Comparison of ENCODE assay signal across 8 cellular contexts in the genomic region with DNA sequence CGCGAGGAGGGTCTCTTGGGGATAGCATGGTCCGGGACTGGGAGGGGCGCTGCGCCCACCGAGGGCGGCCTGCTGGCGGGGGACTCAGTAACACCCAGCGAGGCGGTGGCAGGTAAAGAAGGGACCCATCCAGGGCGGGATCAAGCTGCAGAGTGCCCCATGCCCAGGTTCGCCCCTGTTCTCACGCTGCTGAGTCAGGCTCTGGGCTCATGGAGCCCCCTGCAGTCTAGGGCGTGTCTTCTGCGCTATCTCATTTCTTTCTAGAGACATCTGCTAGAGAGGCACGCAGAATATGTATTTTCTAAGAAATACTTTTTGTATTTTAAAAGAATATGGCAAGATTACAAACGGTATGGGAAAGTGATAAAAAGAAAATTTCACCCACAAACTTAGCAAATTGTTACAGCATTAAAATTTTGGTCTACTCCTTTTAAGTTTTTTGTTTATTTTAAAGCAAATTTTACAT. TPM values are rescaled to one million over a fixed set of nuclear protein-coding genes. Genes with fewer than 3 reads are reported as not detected.
DNase-seq lines count a peak whose midpoint lies in the region; ATAC-seq and FAIRE-seq lines count a peak whose summit lies in the region.

No MANE protein-coding gene starts in this region.

- H3K4me1 ChIP-seq in iPS-18a (ENCODE audit: control insufficient read depth, low read depth, low read length) (peaks cover 4% of the 10 kb centered on the region), small intestine (ENCODE audit: control insufficient read depth in 2 of 2, insufficient read depth in 1 of 2, low read depth in 1 of 2, low read length in 1 of 2) (peaks cover 0 to 3% of the 10 kb centered on the region in 2 donors)

- H3K36me3 Mint-ChIP-seq in activated naive CD4-positive, alpha-beta T cell treated with anti-CD3 and anti-CD28 coated beads, Interleukin-2, amount 10 ng/mL, durations not matched to agents 7 days and 5 days: no peaks in the 10 kb centered on the region

- no peak for FAIRE-seq in small intestine (lab: Jason Lieb, UNC)

- no peak overlapping the region for H3K27ac Mint-ChIP-seq in activated naive CD4-positive, alpha-beta T cell treated with anti-CD3 and anti-CD28 coated beads, Interleukin-2, amount 10 ng/mL, durations not matched to agents 7 days and 5 days

- H3K9me3 ChIP-seq in iPS-18a (ENCODE audit: control insufficient read depth, low read depth, low read length) (no peaks in the 10 kb centered on the region), small intestine (ENCODE audit: control insufficient read depth, low read depth) (no peaks in the 10 kb centered on the region)

- H3K9ac ChIP-seq in iPS-18a (ENCODE audit: low read length): peak overlapping the region; percentile 66

- H3K27me3 Mint-ChIP-seq in activated naive CD4-positive, alpha-beta T cell treated with anti-CD3 and anti-CD28 coated beads, Interleukin-2, amount 10 ng/mL, durations not matched to agents 7 days and 5 days: peaks cover 61% of the 10 kb centered on the region

- H3K27me3 ChIP-seq in iPS-18a (ENCODE audit: control insufficient read depth, insufficient read depth, low read length): peaks cover 40% of the 10 kb centered on the region
- H3K27me3 ChIP-seq in small intestine (ENCODE audit: control insufficient read depth in 2 of 2, insufficient read depth in 2 of 2, low read length in 2 of 2): no peaks in the 10 kb centered on the region

- peak; percentile 62 for ATAC-seq in HG02759 (IDR thresholded peaks at IDR 0.05; ENCODE audit: unreplicated experiment)

- WGBS in small intestine, 3 donors: 0 to 2% (median 2%) methylated on average over 16 to 17 of the region's 17 CpGs

- H3K9me3 Mint-ChIP-seq in activated naive CD4-positive, alpha-beta T cell treated with anti-CD3 and anti-CD28 coated beads, Interleukin-2, amount 10 ng/mL, durations not matched to agents 7 days and 5 days: peaks cover 2% of the 10 kb centered on the region

- peak; percentile 24 for DNase-seq in activated naive CD4-positive, alpha-beta T cell treated with anti-CD3 and anti-CD28 coated beads, Interleukin-2, amount 10 ng/mL, durations not matched to agents 7 days and 5 days
- no peak for DNase-seq in activated naive CD4-positive, alpha-beta T cell treated with Interleukin-2 at 50 U/mL for 16 hours
- DNase-seq in NCI-H226: peak; percentile 45
- peak; percentile 59 for DNase-seq in small intestine
- no peak for DNase-seq in stimulated activated CD4-positive, alpha-beta T cell treated with anti-CD3 and anti-CD28 coated beads, Interleukin-12 subunit alpha, Interleukin-12 subunit beta, amount 100 ng/mL, for 4 hours

- CTCF ChIA-PET in activated naive CD4-positive, alpha-beta T cell treated with anti-CD3 and anti-CD28 coated beads, Interleukin-2, amount 10 ng/mL, durations not matched to agents 7 days and 5 days (lab: Charles Lee): no interaction called here

- H3K27ac ChIP-seq in angular gyrus (ENCODE audit: low read depth, low read length) (peak overlapping the region; percentile 32), iPS-18a (ENCODE audit: low read length) (no peak overlapping the region), small intestine (ENCODE audit: low read depth in 1 of 2, low read length in 1 of 2) (peak overlapping the region; percentile 88 to 99)

- H3K36me3 ChIP-seq in iPS-18a (ENCODE audit: control insufficient read depth, low read depth, low read length): no peaks in the 10 kb centered on the region
- H3K36me3 ChIP-seq in small intestine (ENCODE audit: control insufficient read depth in 2 of 2, insufficient read depth in 2 of 2, low read length in 2 of 2): no peaks in the 10 kb centered on the region

- peaks cover 16% of the 10 kb centered on the region for H3K4me1 Mint-ChIP-seq in activated naive CD4-positive, alpha-beta T cell treated with anti-CD3 and anti-CD28 coated beads, Interleukin-2, amount 10 ng/mL, durations not matched to agents 7 days and 5 days

- H3K4me3 Mint-ChIP-seq in activated naive CD4-positive, alpha-beta T cell treated with anti-CD3 and anti-CD28 coated beads, Interleukin-2, amount 10 ng/mL, durations not matched to agents 7 days and 5 days: peak overlapping the region; percentile 53

- H3K4me3 ChIP-seq in iPS-18a (ENCODE audit: low read length): peak overlapping the region; percentile 77
- H3K4me3 ChIP-seq in small intestine (ENCODE audit: low read depth in 1 of 2, low read length in 2 of 2): peak overlapping the region; percentile 48 to 88

RNA-seq across cellular contexts. Expression of a gene that starts 0.9 kb away (rescaled TPM):
- 10 to 100 TPM in 2 of 3 donors, 1 to 10 TPM in 1; 8.5 to 20.3 (median 13.6) TPM for polyA plus RNA-seq in small intestine

RNA-seq across cellular contexts. Expression of a gene that starts 4.8 kb away (rescaled TPM):
- under 1 TPM in 1 of 3 donors, not detected in 2; 0.36 TPM for polyA plus RNA-seq in small intestine

Comparison
In these comparisons a context has a peak if more than half of its experiments do, and no peak if none do; other contexts are left out.
1. DNase-seq: peak in activated naive CD4-positive, alpha-beta T cell treated with anti-CD3 and anti-CD28 coated beads, Interleukin-2, amount 10 ng/mL, durations not matched to agents 7 days and 5 days (single experiment), NCI-H226 (single experiment) and small intestine (single experiment); none in activated naive CD4-positive, alpha-beta T cell treated with Interleukin-2 at 50 U/mL for 16 hours (single experiment) and stimulated activated CD4-positive, alpha-beta T cell treated with anti-CD3 and anti-CD28 coated beads, Interleukin-12 subunit alpha, Interleukin-12 subunit beta, amount 100 ng/mL, for 4 hours (single experiment).